Comparison of ENCODE assay signal across 9 cellular contexts in genomic region chr12:57459055-57459749, GRCh38. TPM values are rescaled to one million over a fixed set of nuclear protein-coding genes. Genes with fewer than 3 reads are reported as not detected.
DNase-seq lines count a peak whose midpoint lies in the region; ATAC-seq, FAIRE-seq and TF ChIP-seq lines count a peak whose summit lies in the region.
"Had no signal": no experiment of that assay in that cellular context is flagged by ENCODE, and none has a peak within 500 bp of the region (broad histone marks: within the 10 kb centered on the region; RNA-seq: fewer than 3 reads in every experiment).

No MANE protein-coding gene starts in this region.

- H3K27me3 Mint-ChIP-seq in activated CD4-positive, alpha-beta T cell treated with anti-CD3 and anti-CD28 coated beads, Interleukin-2, amount 10 ng/mL, durations not matched to agents 7 days and 5 days = peaks cover 19% of the 10 kb centered on the region

- DNase-seq in NCI-H526 (lab: John Stamatoyannopoulos, UW) = peak; percentile 77 to 95
- peak; percentile 95 for DNase-seq in activated CD4-positive, alpha-beta T cell treated with anti-CD3 and anti-CD28 coated beads, Interleukin-2, amount 10 ng/mL, durations not matched to agents 7 days and 5 days
- DNase-seq in dermis blood vessel endothelial cell = peak; percentile 98
- DNase-seq in HepG2 (ENCODE audit: low spot score) = peak; percentile 84
- DNase-seq in stimulated activated CD4-positive, alpha-beta T cell treated with anti-CD3 and anti-CD28 coated beads, Interleukin-2, amount 100 ng/mL, for 48 hours = peak; percentile 95 to 97

- peaks cover 52 to 79% (median 75%) of the 10 kb centered on the region in 10 experiments for H3K4me1 ChIP-seq in BLaER1 treated with 17β-estradiol and CSF1 and Interleukin-3, amounts not matched to agents 10 nM and 100 nM
- H3K4me1 ChIP-seq in HepG2 (ENCODE audit: insufficient read depth, low read length) = peaks cover 77% of the 10 kb centered on the region

- H3K9ac ChIP-seq in BLaER1 treated with 17β-estradiol and CSF1 and Interleukin-3, amounts not matched to agents 10 nM and 100 nM = peak overlapping the region; percentile 67 to 90 (median 82)
- H3K9ac ChIP-seq in HepG2 (ENCODE audit: insufficient read depth, low read depth, low read length) = peak overlapping the region; percentile 64

- H3K9me3 Mint-ChIP-seq in activated CD4-positive, alpha-beta T cell treated with anti-CD3 and anti-CD28 coated beads, Interleukin-2, amount 10 ng/mL, durations not matched to agents 7 days and 5 days = no peaks in the 10 kb centered on the region

- peaks cover 15% of the 10 kb centered on the region for H3K79me2 ChIP-seq in HepG2 (ENCODE audit: insufficient read depth, low read length)

- no peaks in the 10 kb centered on the region for H3K36me3 ChIP-seq in BLaER1 treated with 17β-estradiol and CSF1 and Interleukin-3, amounts not matched to agents 10 nM and 100 nM
- no peaks in the 10 kb centered on the region for H3K36me3 ChIP-seq in HepG2 (replicated peaks in 1 of 2; ENCODE audit: control insufficient read depth in 1 of 2, insufficient read depth in 2 of 2, low read length in 2 of 2)

- peak; percentile 96 for TF ChIP-seq CTCF in HepG2 (CRISPR knock-in tag; IDR thresholded peaks at IDR 0.05)

- peaks cover 56% of the 10 kb centered on the region for H3K4me1 Mint-ChIP-seq in activated CD4-positive, alpha-beta T cell treated with anti-CD3 and anti-CD28 coated beads, Interleukin-2, amount 10 ng/mL, durations not matched to agents 7 days and 5 days

- no peaks in the 10 kb centered on the region for H3K9me3 ChIP-seq in BLaER1 treated with 17β-estradiol and CSF1 and Interleukin-3, amounts not matched to agents 10 nM and 100 nM (replicated peaks in 1 of 11)
- H3K9me3 ChIP-seq in HepG2 (ENCODE audit: low read length) = no peaks in the 10 kb centered on the region

- in situ Hi-C loops in HepG2 (cut with HindIII; ENCODE audit: extremely low pct_ligation_motif_present, low pct_unique_long_range_greater_than_20kb) = loop anchor here (5.0 kb wide), 1 partner anchor 197 kb away; no protein-coding TSS in a partner anchor

- H3K27me3 ChIP-seq in BLaER1 treated with 17β-estradiol and CSF1 and Interleukin-3, amounts not matched to agents 10 nM and 100 nM = peaks cover 7 to 22% (median 18%) of the 10 kb centered on the region in 11 experiments
- peaks cover 0 to 9% of the 10 kb centered on the region in 2 experiments; a peak in 2 of 5 replicates for H3K27me3 ChIP-seq in HepG2 (ENCODE audit: control insufficient read depth in 1 of 2, insufficient read depth in 2 of 2, low read length in 2 of 2)

- H3K27ac ChIP-seq in BLaER1 treated with 17β-estradiol and CSF1 and Interleukin-3, amounts not matched to agents 10 nM and 100 nM = peak overlapping the region; percentile 75 to 97 (median 88)
- peak overlapping the region; percentile 43 for H3K27ac ChIP-seq in HepG2 (ENCODE audit: extremely low read length, insufficient read depth, low read length)

- peak overlapping the region; percentile 56 to 75 (median 70) for H3K4me3 ChIP-seq in BLaER1 treated with 17β-estradiol and CSF1 and Interleukin-3, amounts not matched to agents 10 nM and 100 nM
- peak overlapping the region; percentile 63 to 94 (median 76) for H3K4me3 ChIP-seq in HepG2 (replicated peaks in 1 of 3; ENCODE audit: insufficient read depth in 1 of 3, low read depth in 2 of 3, low read length in 3 of 3)

- TF ChIP-seq EP300 in HepG2 (IDR thresholded peaks at IDR 0.05; ENCODE audit: low read depth in 2 of 2, low read length in 2 of 2) = no peak
- TF ChIP-seq EP300 in HepG2 (CRISPR knock-in tag; IDR thresholded peaks at IDR 0.05; ENCODE audit: borderline replicate concordance) = no peak

- CTCF ChIA-PET in activated CD4-positive, alpha-beta T cell treated with anti-CD3 and anti-CD28 coated beads, Interleukin-2, amount 10 ng/mL, durations not matched to agents 7 days and 5 days (lab: Charles Lee) = interaction anchor here (0.5 to 2.9 kb wide), 59 partner anchors 9 to 440 kb away, joined by 3 to 28 read pairs (median 4); partner anchors contain the start of genes ARHGAP9, B4GALNT1, INHBC and MBD6
- CTCF ChIA-PET in HepG2 (lab: Yijun Ruan, JAX; ENCODE audit: low intra/inter-chr PET ratio, low total read pairs) = interaction anchor here (1.4 kb wide), 1 partner anchor 152 kb away, joined by 5 read pairs; no protein-coding TSS in a partner anchor

- peak overlapping the region; percentile 87 for H2AFZ ChIP-seq in HepG2 (ENCODE audit: low read length)

- ATAC-seq in GM19324 (IDR thresholded peaks at IDR 0.05; ENCODE audit: low FRiP score, unreplicated experiment) (peak; percentile 47), HG03469 (IDR thresholded peaks at IDR 0.05; ENCODE audit: unreplicated experiment) (peak; percentile 39), HepG2 (peak; percentile 22)

- TF ChIP-seq RAD21 in HepG2 (CRISPR knock-in tag; IDR thresholded peaks at IDR 0.05) = peak; percentile 63

- H3K4me2 ChIP-seq in BLaER1 treated with 17β-estradiol and CSF1 and Interleukin-3, amounts not matched to agents 10 nM and 100 nM = peak overlapping the region; percentile 89 to 100 (median 99)
- H3K4me2 ChIP-seq in HepG2 (ENCODE audit: low read depth, low read length) = peak overlapping the region; percentile 100

- peak in 1 of 2 experiments; percentile 41; a peak in 1 of 4 replicates for TF ChIP-seq POLR2A in HepG2 (IDR thresholded peaks at IDR 0.05; ENCODE audit: insufficient read depth in 1 of 2, low read depth in 2 of 2, low read length in 2 of 2)

- POLR2A ChIA-PET in activated CD4-positive, alpha-beta T cell treated with anti-CD3 and anti-CD28 coated beads, Interleukin-2, amount 10 ng/mL, durations not matched to agents 7 days and 5 days (lab: Charles Lee) = no interaction called here
- POLR2A ChIA-PET in HepG2 (lab: Yijun Ruan, JAX) = interaction anchor here (0.8 to 1.8 kb wide), 5 partner anchors 25 to 230 kb away, joined by 3 to 11 read pairs (median 5); partner anchors contain the start of genes DDIT3, INHBC and SHMT2

- no TSS peak for BruUV-seq in HepG2 (replicated peaks; lab: Mats Ljungman, UMichigan)

- H3K27ac Mint-ChIP-seq in activated CD4-positive, alpha-beta T cell treated with anti-CD3 and anti-CD28 coated beads, Interleukin-2, amount 10 ng/mL, durations not matched to agents 7 days and 5 days = peak overlapping the region; percentile 95

- WGBS in HepG2 (ENCODE audit: low lambda C conversion rate) = 0% methylated on average over 16 of the region's 24 CpGs

- FAIRE-seq in HepG2 (lab: Jason Lieb, UNC) = peak; percentile 84

- peak overlapping the region; percentile 89 for H3K4me3 Mint-ChIP-seq in activated CD4-positive, alpha-beta T cell treated with anti-CD3 and anti-CD28 coated beads, Interleukin-2, amount 10 ng/mL, durations not matched to agents 7 days and 5 days

- H3K36me3 Mint-ChIP-seq in activated CD4-positive, alpha-beta T cell treated with anti-CD3 and anti-CD28 coated beads, Interleukin-2, amount 10 ng/mL, durations not matched to agents 7 days and 5 days (ENCODE audit: low read depth) = no peaks in the 10 kb centered on the region

- intact Hi-C loops in HepG2 (cut with micrococcal nuclease; ENCODE audit: unreplicated experiment) = loop anchor here (10.0 kb wide), 1 partner anchor 704 kb away; the partner anchor contains the start of gene PRIM1

- H4K20me1 ChIP-seq in BLaER1 treated with 17β-estradiol and CSF1 and Interleukin-3, amounts not matched to agents 10 nM and 100 nM = peaks cover 0 to 9% (median 0%) of the 10 kb centered on the region in 11 experiments; a peak in 4 of 22 replicates
- no peaks in the 10 kb centered on the region for H4K20me1 ChIP-seq in HepG2 (ENCODE audit: insufficient read depth, low read length)

RNA-seq across cellular contexts. Expression of gene GLI1, which starts 0.4 kb away (rescaled TPM):
- under 1 TPM; 0.52 to 0.94 TPM for total RNA-seq in activated CD4-positive, alpha-beta T cell treated with anti-CD3 and anti-CD28 coated beads, Interleukin-2, amount 10 ng/mL, durations not matched to agents 7 days and 5 days
- total RNA-seq in dermis blood vessel endothelial cell (0.17 and 0.47 TPM in 2 replicates), HepG2 (2016; rRNA removed; fragmentation: Illumina TruSeq; extraction: Trizol) (0.20 TPM in 1 of 2 replicates, not detected in the other)
- total RNA-seq in HepG2 (2016; cell fraction: cytosol; rRNA removed; fragmentation: Illumina TruSeq; extraction: Trizol; ENCODE audit: low read depth) = 0.53 TPM in 1 of 2 replicates, not detected in the other
- not detected in 2 replicates for total RNA-seq in HepG2 (2016; cell fraction: insoluble cytoplasmic fraction; rRNA removed; fragmentation: Illumina TruSeq; extraction: Trizol)
- not detected in 2 replicates for total RNA-seq in HepG2 (2016; cell fraction: membrane; rRNA removed; fragmentation: Illumina TruSeq; extraction: Trizol)
- not detected in 2 replicates for total RNA-seq in HepG2 (2016; cell fraction: nucleus; rRNA removed; fragmentation: Illumina TruSeq; extraction: Trizol)
- polyA plus RNA-seq in HepG2 (2011; rRNA removed) = 0.09 and 0.27 TPM in 2 replicates
- 0.06 and 0.07 TPM in 2 replicates for polyA plus RNA-seq in HepG2 (2011; cell fraction: cytosol; rRNA removed)
- polyA plus RNA-seq in HepG2 (2011; cell fraction: nucleus; rRNA removed) = 0.33 and 0.42 TPM in 2 replicates
- polyA plus RNA-seq in HepG2 (2012) = 0.55 TPM in 1 of 2 replicates, not detected in the other
- not detected in 2 replicates for polyA plus RNA-seq in HepG2 (2016; cell fraction: cytosol; fragmentation: Illumina TruSeq; extraction: Trizol; ENCODE audit: low read depth)
- 0.35 TPM in 1 of 2 replicates, not detected in the other for polyA plus RNA-seq in HepG2 (2016; cell fraction: insoluble cytoplasmic fraction; fragmentation: Illumina TruSeq; extraction: Trizol; ENCODE audit: low read depth)
- polyA plus RNA-seq in HepG2 (2016; cell fraction: membrane; fragmentation: Illumina TruSeq; extraction: Trizol; ENCODE audit: low read depth) = not detected in 2 replicates
- 0.17 and 0.49 TPM in 2 replicates for polyA plus RNA-seq in HepG2 (2016; cell fraction: nucleus; fragmentation: Illumina TruSeq; extraction: Trizol; ENCODE audit: insufficient read depth, low read depth)
- polyA minus RNA-seq in HepG2 (2011; rRNA and poly(A)+ RNA removed; ENCODE audit: low replicate concordance) = 2.5 TPM in 1 of 2 replicates, not detected in the other
- polyA minus RNA-seq in HepG2 (2011; cell fraction: cytosol; rRNA and poly(A)+ RNA removed) = not detected in 2 replicates
- not detected in 2 replicates for polyA minus RNA-seq in HepG2 (2011; cell fraction: nucleus; rRNA and poly(A)+ RNA removed)

RNA-seq across cellular contexts. Expression of gene INHBE, which starts 4.1 kb away (rescaled TPM):
- not detected for total RNA-seq in activated CD4-positive, alpha-beta T cell treated with anti-CD3 and anti-CD28 coated beads, Interleukin-2, amount 10 ng/mL, durations not matched to agents 7 days and 5 days
- total RNA-seq in dermis blood vessel endothelial cell (not detected in 2 replicates), HepG2 (2016; rRNA removed; fragmentation: Illumina TruSeq; extraction: Trizol) (6.8 and 17.0 TPM in 2 replicates)
- 1.4 and 1.9 TPM in 2 replicates for total RNA-seq in HepG2 (2016; cell fraction: cytosol; rRNA removed; fragmentation: Illumina TruSeq; extraction: Trizol; ENCODE audit: low read depth)
- 8.0 and 15.5 TPM in 2 replicates for total RNA-seq in HepG2 (2016; cell fraction: insoluble cytoplasmic fraction; rRNA removed; fragmentation: Illumina TruSeq; extraction: Trizol)
- 3.2 and 3.3 TPM in 2 replicates for total RNA-seq in HepG2 (2016; cell fraction: membrane; rRNA removed; fragmentation: Illumina TruSeq; extraction: Trizol)
- 11.2 and 13.1 TPM in 2 replicates for total RNA-seq in HepG2 (2016; cell fraction: nucleus; rRNA removed; fragmentation: Illumina TruSeq; extraction: Trizol)
- polyA plus RNA-seq in HepG2 (2011; rRNA removed) = 32.0 and 55.8 TPM in 2 replicates
- polyA plus RNA-seq in HepG2 (2011; cell fraction: cytosol; rRNA removed) = 39.2 and 45.0 TPM in 2 replicates
- 12.5 and 25.8 TPM in 2 replicates for polyA plus RNA-seq in HepG2 (2011; cell fraction: nucleus; rRNA removed)
- polyA plus RNA-seq in HepG2 (2012) = 16.9 and 62.2 TPM in 2 replicates
- 0.90 and 1.2 TPM in 2 replicates for polyA plus RNA-seq in HepG2 (2016; cell fraction: cytosol; fragmentation: Illumina TruSeq; extraction: Trizol; ENCODE audit: low read depth)
- polyA plus RNA-seq in HepG2 (2016; cell fraction: insoluble cytoplasmic fraction; fragmentation: Illumina TruSeq; extraction: Trizol; ENCODE audit: low read depth) = 6.5 and 7.6 TPM in 2 replicates
- 1.8 and 2.0 TPM in 2 replicates for polyA plus RNA-seq in HepG2 (2016; cell fraction: membrane; fragmentation: Illumina TruSeq; extraction: Trizol; ENCODE audit: low read depth)
- polyA plus RNA-seq in HepG2 (2016; cell fraction: nucleus; fragmentation: Illumina TruSeq; extraction: Trizol; ENCODE audit: insufficient read depth, low read depth) = 16.9 and 17.1 TPM in 2 replicates
- polyA minus RNA-seq in HepG2 (2011; rRNA and poly(A)+ RNA removed; ENCODE audit: low replicate concordance) = 0.51 and 61.0 TPM in 2 replicates
- 21.0 and 26.6 TPM in 2 replicates for polyA minus RNA-seq in HepG2 (2011; cell fraction: cytosol; rRNA and poly(A)+ RNA removed)
- 7.1 and 11.4 TPM in 2 replicates for polyA minus RNA-seq in HepG2 (2011; cell fraction: nucleus; rRNA and poly(A)+ RNA removed)
- total RNA-seq: subcutaneous adipose tissue had no signal

RNA-seq across cellular contexts. Expression of gene ARHGAP9, which starts 20.5 kb away (rescaled TPM):
- 100 to 1,000 TPM; 218 to 259 TPM for total RNA-seq in activated CD4-positive, alpha-beta T cell treated with anti-CD3 and anti-CD28 coated beads, Interleukin-2, amount 10 ng/mL, durations not matched to agents 7 days and 5 days
- total RNA-seq in dermis blood vessel endothelial cell = not detected in 2 replicates
- total RNA-seq in HepG2 (2016; rRNA removed; fragmentation: Illumina TruSeq; extraction: Trizol) = 0.18 TPM in 1 of 2 replicates, not detected in the other
- not detected in 2 replicates for total RNA-seq in HepG2 (2016; cell fraction: cytosol; rRNA removed; fragmentation: Illumina TruSeq; extraction: Trizol; ENCODE audit: low read depth)
- 0.32 TPM in 1 of 2 replicates, not detected in the other for total RNA-seq in HepG2 (2016; cell fraction: insoluble cytoplasmic fraction; rRNA removed; fragmentation: Illumina TruSeq; extraction: Trizol)
- not detected in 2 replicates for total RNA-seq in HepG2 (2016; cell fraction: membrane; rRNA removed; fragmentation: Illumina TruSeq; extraction: Trizol)
- not detected in 2 replicates for total RNA-seq in HepG2 (2016; cell fraction: nucleus; rRNA removed; fragmentation: Illumina TruSeq; extraction: Trizol)
- 0.95 and 1.2 TPM in 2 replicates for polyA plus RNA-seq in HepG2 (2011; rRNA removed)
- polyA plus RNA-seq in HepG2 (2011; cell fraction: cytosol; rRNA removed) = 0.33 and 0.40 TPM in 2 replicates
- 3.1 and 5.5 TPM in 2 replicates for polyA plus RNA-seq in HepG2 (2011; cell fraction: nucleus; rRNA removed)
- 0.39 and 0.55 TPM in 2 replicates for polyA plus RNA-seq in HepG2 (2012)
- polyA plus RNA-seq in HepG2 (2016; cell fraction: cytosol; fragmentation: Illumina TruSeq; extraction: Trizol; ENCODE audit: low read depth) = not detected in 2 replicates
- 0.17 TPM in 1 of 2 replicates, not detected in the other for polyA plus RNA-seq in HepG2 (2016; cell fraction: insoluble cytoplasmic fraction; fragmentation: Illumina TruSeq; extraction: Trizol; ENCODE audit: low read depth)
- 0.15 TPM in 1 of 2 replicates, not detected in the other for polyA plus RNA-seq in HepG2 (2016; cell fraction: membrane; fragmentation: Illumina TruSeq; extraction: Trizol; ENCODE audit: low read depth)
- 0.51 and 0.87 TPM in 2 replicates for polyA plus RNA-seq in HepG2 (2016; cell fraction: nucleus; fragmentation: Illumina TruSeq; extraction: Trizol; ENCODE audit: insufficient read depth, low read depth)
- 0.44 TPM in 1 of 2 replicates, not detected in the other for polyA minus RNA-seq in HepG2 (2011; rRNA and poly(A)+ RNA removed; ENCODE audit: low replicate concordance)
- not detected in 2 replicates for polyA minus RNA-seq in HepG2 (2011; cell fraction: cytosol; rRNA and poly(A)+ RNA removed)
- polyA minus RNA-seq in HepG2 (2011; cell fraction: nucleus; rRNA and poly(A)+ RNA removed) = 0.64 and 1.7 TPM in 2 replicates

RNA-seq across cellular contexts. Expression of gene INHBC, which starts 24.6 kb away (rescaled TPM):
- total RNA-seq in activated CD4-positive, alpha-beta T cell treated with anti-CD3 and anti-CD28 coated beads, Interleukin-2, amount 10 ng/mL, durations not matched to agents 7 days and 5 days = not detected
- total RNA-seq in dermis blood vessel endothelial cell = not detected in 2 replicates
- 1.5 and 1.8 TPM in 2 replicates for total RNA-seq in HepG2 (2016; rRNA removed; fragmentation: Illumina TruSeq; extraction: Trizol)
- total RNA-seq in HepG2 (2016; cell fraction: cytosol; rRNA removed; fragmentation: Illumina TruSeq; extraction: Trizol; ENCODE audit: low read depth) = 0.20 and 0.35 TPM in 2 replicates
- 1.3 and 1.7 TPM in 2 replicates for total RNA-seq in HepG2 (2016; cell fraction: insoluble cytoplasmic fraction; rRNA removed; fragmentation: Illumina TruSeq; extraction: Trizol)
- total RNA-seq in HepG2 (2016; cell fraction: membrane; rRNA removed; fragmentation: Illumina TruSeq; extraction: Trizol) = 1.1 TPM in 2 replicates
- total RNA-seq in HepG2 (2016; cell fraction: nucleus; rRNA removed; fragmentation: Illumina TruSeq; extraction: Trizol) = 2.3 and 2.6 TPM in 2 replicates
- 12.7 and 13.8 TPM in 2 replicates for polyA plus RNA-seq in HepG2 (2011; rRNA removed)
- polyA plus RNA-seq in HepG2 (2011; cell fraction: cytosol; rRNA removed) = 11.4 and 11.9 TPM in 2 replicates
- 4.8 and 6.4 TPM in 2 replicates for polyA plus RNA-seq in HepG2 (2011; cell fraction: nucleus; rRNA removed)
- polyA plus RNA-seq in HepG2 (2012) = 2.3 and 4.2 TPM in 2 replicates
- polyA plus RNA-seq in HepG2 (2016; cell fraction: cytosol; fragmentation: Illumina TruSeq; extraction: Trizol; ENCODE audit: low read depth) = 0.35 and 0.46 TPM in 2 replicates
- polyA plus RNA-seq in HepG2 (2016; cell fraction: insoluble cytoplasmic fraction; fragmentation: Illumina TruSeq; extraction: Trizol; ENCODE audit: low read depth) = 3.2 and 3.3 TPM in 2 replicates
- 1.3 and 1.4 TPM in 2 replicates for polyA plus RNA-seq in HepG2 (2016; cell fraction: membrane; fragmentation: Illumina TruSeq; extraction: Trizol; ENCODE audit: low read depth)
- polyA plus RNA-seq in HepG2 (2016; cell fraction: nucleus; fragmentation: Illumina TruSeq; extraction: Trizol; ENCODE audit: insufficient read depth, low read depth) = 4.0 and 4.8 TPM in 2 replicates
- 0.16 and 20.9 TPM in 2 replicates for polyA minus RNA-seq in HepG2 (2011; rRNA and poly(A)+ RNA removed; ENCODE audit: low replicate concordance)
- 4.8 and 4.9 TPM in 2 replicates for polyA minus RNA-seq in HepG2 (2011; cell fraction: cytosol; rRNA and poly(A)+ RNA removed)
- 5.0 and 6.3 TPM in 2 replicates for polyA minus RNA-seq in HepG2 (2011; cell fraction: nucleus; rRNA and poly(A)+ RNA removed)
- total RNA-seq: subcutaneous adipose tissue had no signal

RNA-seq across cellular contexts. Expression of gene R3HDM2, which starts 28.4 kb away (rescaled TPM):
- total RNA-seq in activated CD4-positive, alpha-beta T cell treated with anti-CD3 and anti-CD28 coated beads, Interleukin-2, amount 10 ng/mL, durations not matched to agents 7 days and 5 days = 10 to 100 TPM; 71.6 to 74.5 TPM
- total RNA-seq in dermis blood vessel endothelial cell = 8.8 and 9.8 TPM in 2 replicates
- total RNA-seq in HepG2 (2016; rRNA removed; fragmentation: Illumina TruSeq; extraction: Trizol) = 8.3 and 11.1 TPM in 2 replicates
- total RNA-seq in HepG2 (2016; cell fraction: cytosol; rRNA removed; fragmentation: Illumina TruSeq; extraction: Trizol; ENCODE audit: low read depth) = 5.7 and 8.8 TPM in 2 replicates
- total RNA-seq in HepG2 (2016; cell fraction: insoluble cytoplasmic fraction; rRNA removed; fragmentation: Illumina TruSeq; extraction: Trizol) = 6.4 and 10.3 TPM in 2 replicates
- 9.0 and 10.3 TPM in 2 replicates for total RNA-seq in HepG2 (2016; cell fraction: membrane; rRNA removed; fragmentation: Illumina TruSeq; extraction: Trizol)
- 14.9 and 18.4 TPM in 2 replicates for total RNA-seq in HepG2 (2016; cell fraction: nucleus; rRNA removed; fragmentation: Illumina TruSeq; extraction: Trizol)
- 23.5 and 26.2 TPM in 2 replicates for polyA plus RNA-seq in HepG2 (2011; rRNA removed)
- polyA plus RNA-seq in HepG2 (2011; cell fraction: cytosol; rRNA removed) = 7.3 and 10.4 TPM in 2 replicates
- 48.1 and 57.1 TPM in 2 replicates for polyA plus RNA-seq in HepG2 (2011; cell fraction: nucleus; rRNA removed)
- polyA plus RNA-seq in HepG2 (2012) = 13.7 and 15.9 TPM in 2 replicates
- polyA plus RNA-seq in HepG2 (2016; cell fraction: cytosol; fragmentation: Illumina TruSeq; extraction: Trizol; ENCODE audit: low read depth) = 1.4 and 2.4 TPM in 2 replicates
- 10.8 and 11.3 TPM in 2 replicates for polyA plus RNA-seq in HepG2 (2016; cell fraction: insoluble cytoplasmic fraction; fragmentation: Illumina TruSeq; extraction: Trizol; ENCODE audit: low read depth)
- 6.5 and 7.8 TPM in 2 replicates for polyA plus RNA-seq in HepG2 (2016; cell fraction: membrane; fragmentation: Illumina TruSeq; extraction: Trizol; ENCODE audit: low read depth)
- 44.4 and 51.2 TPM in 2 replicates for polyA plus RNA-seq in HepG2 (2016; cell fraction: nucleus; fragmentation: Illumina TruSeq; extraction: Trizol; ENCODE audit: insufficient read depth, low read depth)
- polyA minus RNA-seq in HepG2 (2011; rRNA and poly(A)+ RNA removed; ENCODE audit: low replicate concordance) = 10.6 and 21.3 TPM in 2 replicates
- 9.9 and 10.8 TPM in 2 replicates for polyA minus RNA-seq in HepG2 (2011; cell fraction: cytosol; rRNA and poly(A)+ RNA removed)
- 26.1 and 27.0 TPM in 2 replicates for polyA minus RNA-seq in HepG2 (2011; cell fraction: nucleus; rRNA and poly(A)+ RNA removed)

Comparison
In these comparisons a context has a peak if more than half of its experiments do, and no peak if none do; other contexts are left out.
1. Peak in every context shown above with its lines: DNase-seq, ATAC-seq, H3K4me3 ChIP-seq and H3K27ac ChIP-seq.
2. RNA of gene ARHGAP9, which starts 20.5 kb away (total RNA-seq): 218 to 259 TPM in activated CD4-positive, alpha-beta T cell treated with anti-CD3 and anti-CD28 coated beads, Interleukin-2, amount 10 ng/mL, durations not matched to agents 7 days and 5 days; 0.18 to 0.32 TPM in HepG2 and not detected in dermis blood vessel endothelial cell; every median in the first group is over 100 times any median in the second.